ENCODE assay signal across 7 cellular contexts in the genomic region with DNA sequence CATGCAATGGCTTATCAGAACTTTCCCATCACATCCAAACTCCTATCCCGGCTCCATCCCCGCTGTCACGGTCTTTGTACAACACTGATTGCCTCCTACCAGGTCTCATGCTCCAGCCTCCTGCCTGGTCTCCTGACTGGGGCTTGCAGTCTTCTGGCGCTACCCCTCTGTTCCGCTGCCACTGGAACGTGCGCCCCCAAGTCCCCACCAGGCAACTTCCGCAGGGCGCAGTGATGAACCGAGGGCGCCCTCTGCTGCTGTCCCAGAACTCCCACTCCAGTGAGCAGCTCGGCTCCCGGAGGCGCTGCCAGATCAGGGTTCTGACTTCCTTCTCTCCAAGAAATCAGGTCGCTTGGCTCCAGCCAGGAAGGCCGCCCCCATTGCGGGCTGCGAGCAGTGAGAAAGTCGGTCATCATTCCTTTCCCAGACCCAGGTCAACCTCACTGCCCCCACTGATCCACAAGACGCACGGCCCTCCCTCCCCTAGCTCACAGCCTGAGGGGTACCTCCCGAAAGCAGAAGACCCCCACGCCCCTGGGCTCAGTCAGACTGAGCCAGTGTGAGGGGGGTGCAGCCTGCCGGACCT. TPM values are rescaled to one million over a fixed set of nuclear protein-coding genes. Genes with fewer than 3 reads are reported as not detected.
DNase-seq lines count a peak whose midpoint lies in the region; ATAC-seq and TF ChIP-seq lines count a peak whose summit lies in the region.

No MANE protein-coding gene starts in this region.

- H3K4me3 Mint-ChIP-seq in nephron, result no peak overlapping the region

- intact Hi-C loops in vagina (cut with DNase I), result loop anchor here (5.0 kb wide), 2 partner anchors 74 to 264 kb away; no protein-coding TSS in a partner anchor

- ATAC-seq in GM18907 (IDR thresholded peaks at IDR 0.05; ENCODE audit: unreplicated experiment), result no peak

- no peak for TF ChIP-seq POLR2A in vagina (IDR thresholded peaks at IDR 0.05)

- peak; percentile 64 to 79 (median 77) for TF ChIP-seq CTCF in nephron (IDR thresholded peaks at IDR 0.05; ENCODE audit: unreplicated experiment in 3 of 3)
- peak in 2 of 3 experiments; percentile 4 to 40 for TF ChIP-seq CTCF in vagina (IDR thresholded peaks at IDR 0.05)

- peaks cover 44% of the 10 kb centered on the region for H3K27me3 Mint-ChIP-seq in nephron (ENCODE audit: low read depth)

- DNase-seq in GM03348 (ENCODE audit: low spot score) (peak; percentile 90), NCI-H1092 (lab: John Stamatoyannopoulos, UW) (peak; percentile 13), fibroblast of peridontal ligament (ENCODE audit: extremely low read depth) (peak; percentile 58), vagina (ENCODE audit: extremely low spot score in 2 of 2) (no peak)
- peak; percentile 74 for DNase-seq in activated CD8-positive, alpha-beta memory T cell treated with anti-CD3 and anti-CD28 coated beads for 24 hours

- peaks cover 6% of the 10 kb centered on the region for H3K9me3 Mint-ChIP-seq in nephron

- no peak overlapping the region for H3K27ac ChIP-seq in vagina

- H3K4me1 ChIP-seq in vagina, result no peaks in the 10 kb centered on the region

- H3K36me3 ChIP-seq in vagina, result no peaks in the 10 kb centered on the region

- H3K36me3 Mint-ChIP-seq in nephron (ENCODE audit: low read depth), result no peaks in the 10 kb centered on the region

- peak overlapping the region in 1 of 3 experiments; percentile 10 for H3K27ac Mint-ChIP-seq in nephron

- no peak overlapping the region for H3K4me3 ChIP-seq in vagina

- no peaks in the 10 kb centered on the region for H3K9me3 ChIP-seq in vagina

- H3K4me1 Mint-ChIP-seq in nephron, result no peaks in the 10 kb centered on the region

- no peaks in the 10 kb centered on the region for H3K27me3 ChIP-seq in vagina

RNA-seq across cellular contexts. Expression of a gene that starts 43.9 kb away (rescaled TPM):
- 33.1 TPM for total RNA-seq in vagina

RNA-seq across cellular contexts. Expression of a gene that starts 45.7 kb away (rescaled TPM):
- not detected for total RNA-seq in vagina

RNA-seq across cellular contexts. Expression of a gene that starts 57.4 kb away (rescaled TPM):
- 16.0 TPM for total RNA-seq in vagina

Comparison
In these comparisons a context has a peak if more than half of its experiments do, and no peak if none do; other contexts are left out.
1. DNase-seq: peak in GM03348 (single experiment), NCI-H1092 (single experiment), activated CD8-positive, alpha-beta memory T cell treated with anti-CD3 and anti-CD28 coated beads for 24 hours (single experiment) and fibroblast of peridontal ligament (single experiment); none in vagina (0 of 2).